ENCODE assay signal across 6 cellular contexts in the genomic region with DNA sequence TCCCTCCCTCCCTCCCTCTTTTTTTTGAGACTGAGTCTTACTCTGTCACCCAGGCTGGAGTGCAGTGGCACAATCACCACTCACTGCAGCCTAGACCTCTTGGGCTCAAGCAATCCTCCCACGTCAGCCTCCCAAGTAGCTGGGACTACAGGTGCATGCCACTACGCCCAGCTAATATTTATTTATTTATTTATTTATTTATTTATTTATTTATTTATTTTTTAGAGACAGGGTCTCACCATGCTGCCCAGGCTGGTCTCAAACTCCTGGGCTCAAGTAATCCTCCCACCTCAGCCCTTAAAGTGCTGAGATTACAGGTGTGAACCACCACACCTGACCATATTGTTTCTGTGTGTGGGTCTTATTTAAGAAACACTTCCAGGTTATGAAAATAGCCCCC. TPM values are rescaled to one million over a fixed set of nuclear protein-coding genes. Genes with fewer than 3 reads are reported as not detected.
"Had no signal": no experiment of that assay in that cellular context is flagged by ENCODE, and none has a peak within 500 bp of the region (broad histone marks: within the 10 kb centered on the region; RNA-seq: fewer than 3 reads in every experiment).

No MANE protein-coding gene starts in this region.

RNA-seq across cellular contexts. Expression of a gene that starts 11.1 kb away (rescaled TPM):
- total RNA-seq: HepG2, HT-29, HT1080, IMR-90, K562 had no signal
- polyA plus RNA-seq: HepG2, IgD-negative memory B cell, IMR-90, K562 had no signal

RNA-seq across cellular contexts. Expression of a gene that starts 23.9 kb away (rescaled TPM):
- total RNA-seq: HepG2, HT-29, HT1080, IMR-90, K562 had no signal
- polyA plus RNA-seq: HepG2, IgD-negative memory B cell, IMR-90, K562 had no signal

RNA-seq across cellular contexts. Expression of a gene that starts 25.6 kb away (rescaled TPM):
- total RNA-seq: HepG2, HT-29, HT1080, K562 had no signal
- polyA plus RNA-seq: IgD-negative memory B cell had no signal
